Comparison of ENCODE assay signal across 26 cellular contexts in the genomic region with DNA sequence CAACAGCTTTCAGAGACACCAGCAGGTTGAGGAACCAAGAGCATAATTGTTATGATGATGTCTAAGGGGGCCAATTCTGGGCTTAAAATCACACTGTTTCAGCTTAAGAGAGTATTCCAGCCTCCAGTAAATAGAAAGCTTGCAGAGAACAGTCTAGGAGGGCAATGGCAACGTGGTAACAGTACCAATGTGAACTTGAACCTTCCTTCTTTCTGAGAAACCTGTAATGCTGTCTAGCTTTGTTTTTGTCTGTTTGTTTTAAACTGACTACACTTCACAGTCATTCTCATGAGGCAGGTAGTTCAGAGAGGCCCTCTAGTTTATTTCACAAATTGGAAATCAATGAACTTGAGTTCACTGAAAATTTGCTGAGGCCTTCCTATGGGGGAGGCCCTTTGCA. TPM values are rescaled to one million over a fixed set of nuclear protein-coding genes. Genes with fewer than 3 reads are reported as not detected.
DNase-seq lines count a peak whose midpoint lies in the region; ATAC-seq and TF ChIP-seq lines count a peak whose summit lies in the region.
"Had no signal": no experiment of that assay in that cellular context is flagged by ENCODE, and none has a peak within 500 bp of the region (broad histone marks: within the 10 kb centered on the region; RNA-seq: fewer than 3 reads in every experiment).

No MANE protein-coding gene starts in this region.

- H3K4me1 Mint-ChIP-seq in mesothelial cell of epicardium, result peaks cover 42% of the 10 kb centered on the region

- no peaks in the 10 kb centered on the region for H3K36me3 Mint-ChIP-seq in mesothelial cell of epicardium

- no peak for TF ChIP-seq POLR2A in gastrocnemius medialis (IDR thresholded peaks at IDR 0.05)

- no peak for TF ChIP-seq CTCF in heart right ventricle (IDR thresholded peaks at IDR 0.05)
- TF ChIP-seq CTCF in ascending aorta (IDR thresholded peaks at IDR 0.05), result no peak
- TF ChIP-seq CTCF in mesothelial cell of epicardium (IDR thresholded peaks at IDR 0.05; ENCODE audit: unreplicated experiment), result no peak
- TF ChIP-seq CTCF in gastrocnemius medialis (IDR thresholded peaks at IDR 0.05 in 4 of 5, conservative IDR thresholded peaks at IDR 0.05 in 1 of 5), result no peak

- H3K27me3 Mint-ChIP-seq in mesothelial cell of epicardium (ENCODE audit: low read depth), result no peaks in the 10 kb centered on the region
- H3K27me3 Mint-ChIP-seq: activated naive CD4-positive, alpha-beta T cell treated with anti-CD3 and anti-CD28 coated beads, Interleukin-2, amount 50 U/mL, for 24 hours had no signal

- intact Hi-C loops in heart right ventricle (cut with DNase I), result loop anchor here in 1 of 10 donors (5.0 kb wide), 1 partner anchor 49 kb away; no protein-coding TSS in a partner anchor
- intact Hi-C loops in cardiac septum (cut with DNase I), result no loop called here
- intact Hi-C loops in ascending aorta (cut with DNase I), result no loop called here
- intact Hi-C loops in gastrocnemius medialis (cut with DNase I; ENCODE audit: low total_unique reads), result loop anchor here (2.0 kb wide), 1 partner anchor 177 kb away; no protein-coding TSS in a partner anchor

- H3K27ac ChIP-seq in heart right ventricle (peak overlapping the region in 7 of 10 donors; percentile 8 to 97 (median 40)), ascending aorta (peak overlapping the region; percentile 35 to 56), gastrocnemius medialis (peak overlapping the region; percentile 93 to 97 (median 96))
- H3K27ac ChIP-seq: HL-60, KMS-11, Peyer's patch, skin epidermis, suprapubic skin had no signal

- H3K9me3 Mint-ChIP-seq in mesothelial cell of epicardium, result no peaks in the 10 kb centered on the region
- H3K9me3 Mint-ChIP-seq: activated naive CD4-positive, alpha-beta T cell treated with anti-CD3 and anti-CD28 coated beads, Interleukin-2, amount 50 U/mL, for 24 hours; CD4-positive, alpha-beta memory T cell; endodermal cell had no signal

- ATAC-seq in heart right ventricle (no peak), gastrocnemius medialis (no peak), left lobe of liver (no peak)
- ATAC-seq: activated CD8-positive, alpha-beta T cell treated with anti-CD3 and anti-CD28 coated beads, Interleukin-2, amount 10 ng/mL, durations not matched to agents 7 days and 5 days had no signal

- H3K36me3 ChIP-seq in heart right ventricle (peaks cover 0 to 10% (median 0%) of the 10 kb centered on the region in 9 donors), ascending aorta (no peaks in the 10 kb centered on the region), gastrocnemius medialis (no peaks in the 10 kb centered on the region)
- H3K36me3 ChIP-seq: Peyer's patch, suprapubic skin had no signal

- in situ Hi-C loops in gastrocnemius medialis (cut with MboI; ENCODE audit: low sequenced_read_pairs in 4 of 4), result no loop called here

- H3K27me3 ChIP-seq in heart right ventricle (no peaks in the 10 kb centered on the region), ascending aorta (no peaks in the 10 kb centered on the region), gastrocnemius medialis (no peaks in the 10 kb centered on the region)
- H3K27me3 ChIP-seq: MG63, Peyer's patch, suprapubic skin had no signal

- DNase-seq in heart right ventricle, result no peak
- no peak for DNase-seq in cardiac septum (ENCODE audit: low spot score)
- no peak for DNase-seq in ascending aorta (ENCODE audit: low spot score in 2 of 2)
- no peak for DNase-seq in mesothelial cell of epicardium (ENCODE audit: low spot score in 2 of 2, unreplicated experiment in 2 of 2)
- no peak for DNase-seq in gastrocnemius medialis
- no peak for DNase-seq in stimulated activated CD4-positive, alpha-beta T cell treated with anti-CD3 and anti-CD28 coated beads, Interleukin-12 subunit alpha, Interleukin-12 subunit beta, amount 100 ng/mL, for 4 hours
- no peak for DNase-seq in left lobe of liver (ENCODE audit: low spot score)
- DNase-seq in NCI-H524 treated with DMSO at 0.1 percent for 48 hours (lab: John Stamatoyannopoulos, UW), result no peak
- DNase-seq: activated CD8-positive, alpha-beta T cell treated with anti-CD3 and anti-CD28 coated beads, Interleukin-2, amount 10 ng/mL, durations not matched to agents 7 days and 5 days; CD4-positive, alpha-beta memory T cell; DND-41; endodermal cell; mesenchymal stem cell; MG63; NCI-H1436 treated with DMSO at 0.1 percent for 48 hours; NCI-H2107; NCI-H748 treated with DMSO at 0.1 percent for 48 hours; nucleus accumbens; Peyer's patch; stimulated activated naive CD4-positive, alpha-beta T cell treated with Interleukin-2 at 50 U/mL for 16 hours had no signal

- H3K4me1 ChIP-seq in heart right ventricle (peaks cover 0 to 29% (median 19%) of the 10 kb centered on the region in 9 donors), ascending aorta (peaks cover 0 to 2% of the 10 kb centered on the region in 2 donors), gastrocnemius medialis (peaks cover 10% of the 10 kb centered on the region in 2 donors)

- H3K4me3 Mint-ChIP-seq in mesothelial cell of epicardium, result peak overlapping the region; percentile 2
- H3K4me3 Mint-ChIP-seq: activated CD8-positive, alpha-beta T cell treated with anti-CD3 and anti-CD28 coated beads, Interleukin-2, amount 10 ng/mL, durations not matched to agents 7 days and 5 days; activated naive CD4-positive, alpha-beta T cell treated with anti-CD3 and anti-CD28 coated beads, Interleukin-2, amount 50 U/mL, for 24 hours; endodermal cell had no signal

- H3K27ac Mint-ChIP-seq in mesothelial cell of epicardium, result peak overlapping the region; percentile 56
- H3K27ac Mint-ChIP-seq: activated CD8-positive, alpha-beta T cell treated with anti-CD3 and anti-CD28 coated beads, Interleukin-2, amount 10 ng/mL, durations not matched to agents 7 days and 5 days; activated naive CD4-positive, alpha-beta T cell treated with anti-CD3 and anti-CD28 coated beads, Interleukin-2, amount 50 U/mL, for 24 hours; endodermal cell had no signal

- no peak overlapping the region for H3K4me3 ChIP-seq in heart right ventricle
- peak overlapping the region in 1 of 2 donors; percentile 19 for H3K4me3 ChIP-seq in ascending aorta
- no peak overlapping the region for H3K4me3 ChIP-seq in gastrocnemius medialis
- H3K4me3 ChIP-seq: HAP-1, MG63, Peyer's patch, skin epidermis, suprapubic skin had no signal

- H3K9me3 ChIP-seq in heart right ventricle, result no peaks in the 10 kb centered on the region
- no peaks in the 10 kb centered on the region for H3K9me3 ChIP-seq in ascending aorta
- no peaks in the 10 kb centered on the region for H3K9me3 ChIP-seq in gastrocnemius medialis
- H3K9me3 ChIP-seq: HAP-1, MG63, Peyer's patch, suprapubic skin had no signal

- WGBS in heart right ventricle, 2 donors, result 57 to 74% methylated on average over 1 of the region's 1 CpG

RNA-seq across cellular contexts. Expression of gene ATP2A2, which starts 2.9 kb away (rescaled TPM):
- total RNA-seq in heart right ventricle (1,000 to 10,000 TPM; 1,003 to 4,750 (median 1,632) TPM), cardiac septum (918 TPM), ascending aorta (185 TPM), mesothelial cell of epicardium (179 to 186 TPM (median 182 TPM) in 3 replicates), gastrocnemius medialis (1,000 to 10,000 TPM in 2 of 4 donors, 100 to 1,000 TPM in 2; 788 to 1,983 (median 1,302) TPM), left lobe of liver (118 TPM)
- polyA plus RNA-seq in heart right ventricle, result 100 to 1,000 TPM; 316 to 678 TPM

Comparison
In these comparisons a context has a peak if more than half of its experiments do, and no peak if none do; other contexts are left out.
1. H3K27ac ChIP-seq: peak in every context shown above with its lines; median percentile 96 in gastrocnemius medialis; 46 in ascending aorta; 40 in heart right ventricle.